Comparison of ENCODE assay signal across 1 cellular context in genomic region chr2:128750328-128751165, GRCh38.
TF ChIP-seq lines count a peak whose summit lies in the region.

No MANE protein-coding gene starts in this region.

TF ChIP-seq in H1, 55 proteins besides CTCF, POLR2A, EP300 and RAD21 (continued from another document):
- no peak for TF ChIP-seq SP1 (IDR thresholded peaks at IDR 0.05; ENCODE audit: low read depth, low read length)
- TF ChIP-seq MAX (IDR thresholded peaks at IDR 0.05): no peak
- no peak for TF ChIP-seq PHF8 (conservative IDR thresholded peaks at IDR 0.05; ENCODE audit: low read depth, low read length)
- TF ChIP-seq CTBP2 (IDR thresholded peaks at IDR 0.05; ENCODE audit: borderline replicate concordance, insufficient read depth, insufficient read length, low read length): no peak
- TF ChIP-seq TEAD4 (IDR thresholded peaks at IDR 0.05; ENCODE audit: low read depth, low read length): no peak
- no peak for TF ChIP-seq SUZ12 (IDR thresholded peaks at IDR 0.05; ENCODE audit: low read length)
- TF ChIP-seq RBBP5 (IDR thresholded peaks at IDR 0.05; ENCODE audit: borderline replicate concordance, low read depth, low read length): no peak
- no peak for TF ChIP-seq RFX5 (IDR thresholded peaks at IDR 0.05; ENCODE audit: borderline replicate concordance, low read depth, low read length)
- no peak for TF ChIP-seq CHD1 (IDR thresholded peaks at IDR 0.05; ENCODE audit: low read depth, low read length)
- TF ChIP-seq RXRA (IDR thresholded peaks at IDR 0.05; ENCODE audit: insufficient read depth, low read depth, low read length): no peak
- TF ChIP-seq, protein P1, sequence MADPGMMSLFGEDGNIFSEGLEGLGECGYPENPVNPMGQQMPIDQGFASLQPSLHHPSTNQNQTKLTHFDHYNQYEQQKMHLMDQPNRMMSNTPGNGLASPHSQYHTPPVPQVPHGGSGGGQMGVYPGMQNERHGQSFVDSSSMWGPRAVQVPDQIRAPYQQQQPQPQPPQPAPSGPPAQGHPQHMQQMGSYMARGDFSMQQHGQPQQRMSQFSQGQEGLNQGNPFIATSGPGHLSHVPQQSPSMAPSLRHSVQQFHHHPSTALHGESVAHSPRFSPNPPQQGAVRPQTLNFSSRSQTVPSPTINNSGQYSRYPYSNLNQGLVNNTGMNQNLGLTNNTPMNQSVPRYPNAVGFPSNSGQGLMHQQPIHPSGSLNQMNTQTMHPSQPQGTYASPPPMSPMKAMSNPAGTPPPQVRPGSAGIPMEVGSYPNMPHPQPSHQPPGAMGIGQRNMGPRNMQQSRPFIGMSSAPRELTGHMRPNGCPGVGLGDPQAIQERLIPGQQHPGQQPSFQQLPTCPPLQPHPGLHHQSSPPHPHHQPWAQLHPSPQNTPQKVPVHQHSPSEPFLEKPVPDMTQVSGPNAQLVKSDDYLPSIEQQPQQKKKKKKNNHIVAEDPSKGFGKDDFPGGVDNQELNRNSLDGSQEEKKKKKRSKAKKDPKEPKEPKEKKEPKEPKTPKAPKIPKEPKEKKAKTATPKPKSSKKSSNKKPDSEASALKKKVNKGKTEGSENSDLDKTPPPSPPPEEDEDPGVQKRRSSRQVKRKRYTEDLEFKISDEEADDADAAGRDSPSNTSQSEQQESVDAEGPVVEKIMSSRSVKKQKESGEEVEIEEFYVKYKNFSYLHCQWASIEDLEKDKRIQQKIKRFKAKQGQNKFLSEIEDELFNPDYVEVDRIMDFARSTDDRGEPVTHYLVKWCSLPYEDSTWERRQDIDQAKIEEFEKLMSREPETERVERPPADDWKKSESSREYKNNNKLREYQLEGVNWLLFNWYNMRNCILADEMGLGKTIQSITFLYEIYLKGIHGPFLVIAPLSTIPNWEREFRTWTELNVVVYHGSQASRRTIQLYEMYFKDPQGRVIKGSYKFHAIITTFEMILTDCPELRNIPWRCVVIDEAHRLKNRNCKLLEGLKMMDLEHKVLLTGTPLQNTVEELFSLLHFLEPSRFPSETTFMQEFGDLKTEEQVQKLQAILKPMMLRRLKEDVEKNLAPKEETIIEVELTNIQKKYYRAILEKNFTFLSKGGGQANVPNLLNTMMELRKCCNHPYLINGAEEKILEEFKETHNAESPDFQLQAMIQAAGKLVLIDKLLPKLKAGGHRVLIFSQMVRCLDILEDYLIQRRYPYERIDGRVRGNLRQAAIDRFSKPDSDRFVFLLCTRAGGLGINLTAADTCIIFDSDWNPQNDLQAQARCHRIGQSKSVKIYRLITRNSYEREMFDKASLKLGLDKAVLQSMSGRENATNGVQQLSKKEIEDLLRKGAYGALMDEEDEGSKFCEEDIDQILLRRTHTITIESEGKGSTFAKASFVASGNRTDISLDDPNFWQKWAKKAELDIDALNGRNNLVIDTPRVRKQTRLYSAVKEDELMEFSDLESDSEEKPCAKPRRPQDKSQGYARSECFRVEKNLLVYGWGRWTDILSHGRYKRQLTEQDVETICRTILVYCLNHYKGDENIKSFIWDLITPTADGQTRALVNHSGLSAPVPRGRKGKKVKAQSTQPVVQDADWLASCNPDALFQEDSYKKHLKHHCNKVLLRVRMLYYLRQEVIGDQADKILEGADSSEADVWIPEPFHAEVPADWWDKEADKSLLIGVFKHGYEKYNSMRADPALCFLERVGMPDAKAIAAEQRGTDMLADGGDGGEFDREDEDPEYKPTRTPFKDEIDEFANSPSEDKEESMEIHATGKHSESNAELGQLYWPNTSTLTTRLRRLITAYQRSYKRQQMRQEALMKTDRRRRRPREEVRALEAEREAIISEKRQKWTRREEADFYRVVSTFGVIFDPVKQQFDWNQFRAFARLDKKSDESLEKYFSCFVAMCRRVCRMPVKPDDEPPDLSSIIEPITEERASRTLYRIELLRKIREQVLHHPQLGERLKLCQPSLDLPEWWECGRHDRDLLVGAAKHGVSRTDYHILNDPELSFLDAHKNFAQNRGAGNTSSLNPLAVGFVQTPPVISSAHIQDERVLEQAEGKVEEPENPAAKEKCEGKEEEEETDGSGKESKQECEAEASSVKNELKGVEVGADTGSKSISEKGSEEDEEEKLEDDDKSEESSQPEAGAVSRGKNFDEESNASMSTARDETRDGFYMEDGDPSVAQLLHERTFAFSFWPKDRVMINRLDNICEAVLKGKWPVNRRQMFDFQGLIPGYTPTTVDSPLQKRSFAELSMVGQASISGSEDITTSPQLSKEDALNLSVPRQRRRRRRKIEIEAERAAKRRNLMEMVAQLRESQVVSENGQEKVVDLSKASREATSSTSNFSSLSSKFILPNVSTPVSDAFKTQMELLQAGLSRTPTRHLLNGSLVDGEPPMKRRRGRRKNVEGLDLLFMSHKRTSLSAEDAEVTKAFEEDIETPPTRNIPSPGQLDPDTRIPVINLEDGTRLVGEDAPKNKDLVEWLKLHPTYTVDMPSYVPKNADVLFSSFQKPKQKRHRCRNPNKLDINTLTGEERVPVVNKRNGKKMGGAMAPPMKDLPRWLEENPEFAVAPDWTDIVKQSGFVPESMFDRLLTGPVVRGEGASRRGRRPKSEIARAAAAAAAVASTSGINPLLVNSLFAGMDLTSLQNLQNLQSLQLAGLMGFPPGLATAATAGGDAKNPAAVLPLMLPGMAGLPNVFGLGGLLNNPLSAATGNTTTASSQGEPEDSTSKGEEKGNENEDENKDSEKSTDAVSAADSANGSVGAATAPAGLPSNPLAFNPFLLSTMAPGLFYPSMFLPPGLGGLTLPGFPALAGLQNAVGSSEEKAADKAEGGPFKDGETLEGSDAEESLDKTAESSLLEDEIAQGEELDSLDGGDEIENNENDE (IDR thresholded peaks at IDR 0.05; ENCODE audit: insufficient replicate concordance, low read length): no peak
- no peak for TF ChIP-seq SAP30 (IDR thresholded peaks at IDR 0.05; ENCODE audit: insufficient read depth, insufficient replicate concordance, low read length)
TF ChIP-seq in H1: peak in this region for 0.
